ENCODE assay signal across 34 cellular contexts in the genomic region with DNA sequence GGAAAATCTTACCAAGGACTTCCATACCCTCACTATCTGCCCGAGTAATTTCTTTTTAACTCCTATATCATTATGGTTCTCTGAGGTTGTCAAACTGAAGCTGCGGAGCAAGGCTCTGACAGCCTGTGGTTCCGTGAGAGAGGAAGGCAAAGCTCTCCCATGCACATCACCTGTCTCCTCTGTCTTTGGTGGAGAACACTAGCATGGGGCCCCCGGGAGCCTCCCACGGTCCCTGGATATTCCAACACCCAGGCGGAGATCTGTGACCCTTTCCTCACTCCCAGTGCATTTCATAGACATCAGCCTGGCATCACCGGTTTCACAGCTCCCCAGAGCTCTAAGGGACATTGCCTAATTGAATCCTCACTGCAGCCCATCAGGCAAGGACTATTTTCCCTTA. TPM values are rescaled to one million over a fixed set of nuclear protein-coding genes. Genes with fewer than 3 reads are reported as not detected.
"Had no signal": no experiment of that assay in that cellular context is flagged by ENCODE, and none has a peak within 500 bp of the region (broad histone marks: within the 10 kb centered on the region; RNA-seq: fewer than 3 reads in every experiment).

No MANE protein-coding gene starts in this region.

- H3K9me3 ChIP-seq: esophagus squamous epithelium, heart right ventricle, mucosa of descending colon, stomach, thyroid gland had no signal

- H3K79me2 ChIP-seq: parathyroid adenoma had no signal

- H3K4me1 ChIP-seq: parathyroid adenoma, thyroid gland had no signal

- H3K4me3 Mint-ChIP-seq: immature natural killer cell; mesothelial cell of epicardium; naive B cell; natural killer cell treated with Interleukin-12 subunit alpha and Interleukin-12 subunit beta and Interleukin-15 and Interleukin-18, amount 100 ng/mL, for 72 hours; neural crest cell; type B pancreatic cell had no signal

- FAIRE-seq: endothelial cell of umbilical vein, keratinocyte had no signal

- H3K4me3 ChIP-seq: esophagus squamous epithelium, heart right ventricle, mucosa of descending colon, smooth muscle cell, stomach, thyroid gland had no signal

- H3K27ac ChIP-seq: esophagus squamous epithelium, heart right ventricle, parathyroid adenoma, stomach, thyroid gland had no signal

- H3K36me3 Mint-ChIP-seq: immature natural killer cell; mesothelial cell of epicardium; naive B cell; natural killer cell treated with Interleukin-12 subunit alpha and Interleukin-12 subunit beta and Interleukin-15 and Interleukin-18, amount 100 ng/mL, for 72 hours; type B pancreatic cell had no signal

- H3K4me1 Mint-ChIP-seq: immature natural killer cell, naive B cell had no signal

- ATAC-seq: natural killer cell treated with Interleukin-12 subunit alpha and Interleukin-12 subunit beta and Interleukin-15 and Interleukin-18, amount 100 ng/mL, for 72 hours had no signal

- H3K27ac Mint-ChIP-seq: immature natural killer cell; mesothelial cell of epicardium; naive B cell; natural killer cell treated with Interleukin-12 subunit alpha and Interleukin-12 subunit beta and Interleukin-15 and Interleukin-18, amount 100 ng/mL, for 72 hours; progenitor cell of endocrine pancreas; type B pancreatic cell had no signal

- H3K9me3 Mint-ChIP-seq: immature natural killer cell; mesothelial cell of epicardium; natural killer cell treated with Interleukin-12 subunit alpha and Interleukin-12 subunit beta and Interleukin-15 and Interleukin-18, amount 100 ng/mL, for 72 hours; neural crest cell; type B pancreatic cell had no signal

- DNase-seq: effector memory CD4-positive, alpha-beta T cell; esophagus squamous epithelium; foreskin melanocyte; glutamatergic neuron; heart right ventricle; hypothalamus; immature natural killer cell; mesenchymal stem cell; naive B cell; stimulated activated CD4-positive, alpha-beta T cell treated with anti-CD3 and anti-CD28 coated beads, Interleukin-12 subunit alpha, Interleukin-12 subunit beta, amount 100 ng/mL, for 4 hours; stimulated activated CD4-positive, alpha-beta T cell treated with anti-CD3 and anti-CD28 coated beads, Interleukin-1b, Interleukin-23, amount 100 ng/mL, for 48 hours; stimulated activated CD4-positive, alpha-beta T cell treated with anti-CD3 and anti-CD28 coated beads, Interleukin-4, amount 100 ng/mL, for 1 hour; stimulated activated CD8-positive, alpha-beta memory T cell treated with anti-CD3 and anti-CD28 coated beads, Interleukin-4, amount 100 ng/mL, for 48 hours; stimulated activated naive CD4-positive, alpha-beta T cell treated with Interleukin-2 at 50 U/mL for 16 hours; stomach; thyroid gland had no signal

- H3K4me2 ChIP-seq: smooth muscle cell had no signal

- H3K36me3 ChIP-seq: esophagus squamous epithelium, heart right ventricle, stomach, thyroid gland had no signal

- H3K9ac ChIP-seq: parathyroid adenoma had no signal

- H3K27me3 ChIP-seq: esophagus squamous epithelium, heart right ventricle, thyroid gland had no signal

- H2AFZ ChIP-seq: parathyroid adenoma had no signal

RNA-seq across cellular contexts. Expression of a gene that starts 10.4 kb away (rescaled TPM):
- total RNA-seq: endothelial cell of umbilical vein; lung microvascular endothelial cell; natural killer cell treated with Interleukin-12 subunit alpha and Interleukin-12 subunit beta and Interleukin-15 and Interleukin-18, amount 100 ng/mL, for 72 hours; neural crest cell had no signal
- polyA plus RNA-seq: endothelial cell of umbilical vein, immature natural killer cell, keratinocyte had no signal

RNA-seq across cellular contexts. Expression of a gene that starts 21.7 kb away (rescaled TPM):
- total RNA-seq: endothelial cell of umbilical vein; epithelial cell of proximal tubule; esophagus squamous epithelium; heart right ventricle; lower leg skin; lung microvascular endothelial cell; mesothelial cell of epicardium; mucosa of descending colon; natural killer cell treated with Interleukin-12 subunit alpha and Interleukin-12 subunit beta and Interleukin-15 and Interleukin-18, amount 100 ng/mL, for 72 hours; neural crest cell; osteoblast; progenitor cell of endocrine pancreas; sciatic nerve; smooth muscle cell; stomach; subcutaneous adipose tissue; temporal lobe; thyroid gland; urinary bladder had no signal
- polyA plus RNA-seq: endothelial cell of umbilical vein, heart right ventricle, immature natural killer cell, keratinocyte, smooth muscle cell, stomach had no signal

RNA-seq across cellular contexts. Expression of a gene that starts 24.2 kb away (rescaled TPM):
- total RNA-seq: endothelial cell of umbilical vein; epithelial cell of proximal tubule; lung microvascular endothelial cell; mesothelial cell of epicardium; natural killer cell treated with Interleukin-12 subunit alpha and Interleukin-12 subunit beta and Interleukin-15 and Interleukin-18, amount 100 ng/mL, for 72 hours; osteoblast; smooth muscle cell; temporal lobe had no signal
- polyA plus RNA-seq: endothelial cell of umbilical vein, immature natural killer cell, keratinocyte, smooth muscle cell had no signal
